ENCODE assay signal across 21 cellular contexts in the genomic region with DNA sequence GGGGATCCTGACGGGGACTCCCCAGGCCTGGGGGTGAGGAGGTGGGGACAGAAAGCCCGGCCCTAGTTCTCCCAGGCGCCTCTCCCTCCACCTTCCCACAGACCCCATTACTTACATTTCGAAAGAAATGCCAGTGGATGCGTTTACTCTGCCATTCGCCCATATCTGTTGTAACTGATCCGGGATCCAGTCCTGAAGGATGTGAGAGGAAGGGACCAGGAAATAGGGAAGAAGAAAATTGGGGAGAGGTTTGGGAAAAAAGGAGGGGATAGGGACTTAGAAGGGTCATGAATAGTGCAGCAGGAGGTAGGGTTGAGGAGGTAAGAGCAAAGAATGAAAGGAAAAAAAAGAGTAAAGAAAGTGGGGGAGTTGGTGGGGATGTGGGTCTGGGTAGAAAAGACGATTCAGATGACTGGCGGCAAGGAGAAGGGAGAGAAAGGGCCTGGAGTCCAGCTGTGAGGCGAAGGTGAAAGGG. TPM values are rescaled to one million over a fixed set of nuclear protein-coding genes. Genes with fewer than 3 reads are reported as not detected.
DNase-seq lines count a peak whose midpoint lies in the region; TF ChIP-seq lines count a peak whose summit lies in the region.
"Had no signal": no experiment of that assay in that cellular context is flagged by ENCODE, and none has a peak within 500 bp of the region (broad histone marks: within the 10 kb centered on the region; RNA-seq: fewer than 3 reads in every experiment).

No MANE protein-coding gene starts in this region.

- peak overlapping the region; percentile 67 for H3K27ac Mint-ChIP-seq in activated naive CD4-positive, alpha-beta T cell treated with anti-CD3 and anti-CD28 coated beads, Interleukin-2, amount 50 U/mL, for 24 hours
- H3K27ac Mint-ChIP-seq in endothelial cell (ENCODE audit: unreplicated experiment) = no peak overlapping the region
- H3K27ac Mint-ChIP-seq: activated T-helper 2 cell treated with anti-CD3 and anti-CD28 coated beads, Interferon-gamma antibody, Interleukin-2, Interleukin-4, amounts not matched to agents 10 μg/mL and 5 μg/mL and 100 μg/mL, durations not matched to agents 14 hours and 24 hours and 36 hours; HFFc6; stimulated activated effector memory CD8-positive, alpha-beta T cell treated with anti-CD3 and anti-CD28 coated beads, Interleukin-12 subunit alpha, Interleukin-12 subunit beta, amount 100 ng/mL, for 72 hours had no signal

- TF ChIP-seq POLR2A in suprapubic skin (IDR thresholded peaks at IDR 0.05) = no peak
- no peak for TF ChIP-seq POLR2A in vagina (IDR thresholded peaks at IDR 0.05)

- peaks cover 73% of the 10 kb centered on the region for H3K27me3 Mint-ChIP-seq in activated naive CD4-positive, alpha-beta T cell treated with anti-CD3 and anti-CD28 coated beads, Interleukin-2, amount 50 U/mL, for 24 hours
- peaks cover 58% of the 10 kb centered on the region for H3K27me3 Mint-ChIP-seq in endothelial cell (ENCODE audit: unreplicated experiment)

- no peaks in the 10 kb centered on the region for H3K36me3 ChIP-seq in MG63
- no peaks in the 10 kb centered on the region for H3K36me3 ChIP-seq in suprapubic skin
- H3K36me3 ChIP-seq in vagina = no peaks in the 10 kb centered on the region
- H3K36me3 ChIP-seq: lower lobe of right lung, ovary, thyroid gland had no signal

- H3K4me3 ChIP-seq in MG63 (peak overlapping the region; percentile 57), suprapubic skin (peak overlapping the region; percentile 48), vagina (no peak overlapping the region)
- H3K4me3 ChIP-seq: lower lobe of right lung, ovary, thyroid gland had no signal

- no peak for TF ChIP-seq EP300 in suprapubic skin (IDR thresholded peaks at IDR 0.05)

- H3K4me1 Mint-ChIP-seq in activated naive CD4-positive, alpha-beta T cell treated with anti-CD3 and anti-CD28 coated beads, Interleukin-2, amount 50 U/mL, for 24 hours = peaks cover 23% of the 10 kb centered on the region
- peaks cover 20% of the 10 kb centered on the region for H3K4me1 Mint-ChIP-seq in endothelial cell (ENCODE audit: unreplicated experiment)

- H3K9me3 Mint-ChIP-seq in activated naive CD4-positive, alpha-beta T cell treated with anti-CD3 and anti-CD28 coated beads, Interleukin-2, amount 50 U/mL, for 24 hours = peaks cover 8% of the 10 kb centered on the region
- H3K9me3 Mint-ChIP-seq in endothelial cell (ENCODE audit: unreplicated experiment) = no peaks in the 10 kb centered on the region
- H3K9me3 Mint-ChIP-seq: activated T-helper 2 cell treated with anti-CD3 and anti-CD28 coated beads, Interferon-gamma antibody, Interleukin-2, Interleukin-4, amounts not matched to agents 10 μg/mL and 5 μg/mL and 100 μg/mL, durations not matched to agents 14 hours and 24 hours and 36 hours; HFFc6; stimulated activated effector memory CD8-positive, alpha-beta T cell treated with anti-CD3 and anti-CD28 coated beads, Interleukin-12 subunit alpha, Interleukin-12 subunit beta, amount 100 ng/mL, for 72 hours had no signal

- intact Hi-C loops in vagina (cut with DNase I) = no loop called here

- H3K9me3 ChIP-seq in MG63 (no peaks in the 10 kb centered on the region), suprapubic skin (no peaks in the 10 kb centered on the region), vagina (no peaks in the 10 kb centered on the region)
- H3K9me3 ChIP-seq: lower lobe of right lung, ovary, thyroid gland had no signal

- H3K36me3 Mint-ChIP-seq in activated naive CD4-positive, alpha-beta T cell treated with anti-CD3 and anti-CD28 coated beads, Interleukin-2, amount 50 U/mL, for 24 hours = peaks cover 2% of the 10 kb centered on the region
- peaks cover 5% of the 10 kb centered on the region for H3K36me3 Mint-ChIP-seq in endothelial cell (ENCODE audit: low read depth, unreplicated experiment)

- DNase-seq in activated naive CD4-positive, alpha-beta T cell treated with anti-CD3 and anti-CD28 coated beads, Interleukin-2, amount 50 U/mL, for 16 hours = no peak
- DNase-seq in MG63 = no peak
- DNase-seq in endothelial cell (ENCODE audit: low spot score) = no peak
- no peak for DNase-seq in suprapubic skin (ENCODE audit: low spot score in 2 of 2)
- DNase-seq in vagina (ENCODE audit: extremely low spot score in 2 of 2) = no peak
- DNase-seq in NCI-H510A (lab: John Stamatoyannopoulos, UW) = no peak
- DNase-seq: activated CD4-positive, alpha-beta T cell treated with anti-CD3 and anti-CD28 coated beads, Interleukin-2, amount 50 U/mL, for 48 hours; Calu3; caudate nucleus; HFFc6; lower lobe of right lung; MV-4-11; NCI-H1694 treated with DMSO at 0.1 percent for 48 hours; NCI-H226; ovary; thyroid gland had no signal

- WGBS in suprapubic skin = 12% methylated on average over 10 of the region's 10 CpGs

- H3K4me3 Mint-ChIP-seq in activated naive CD4-positive, alpha-beta T cell treated with anti-CD3 and anti-CD28 coated beads, Interleukin-2, amount 50 U/mL, for 24 hours = no peak overlapping the region
- H3K4me3 Mint-ChIP-seq in endothelial cell (ENCODE audit: unreplicated experiment) = peak overlapping the region; percentile 63
- H3K4me3 Mint-ChIP-seq: HFFc6; stimulated activated effector memory CD8-positive, alpha-beta T cell treated with anti-CD3 and anti-CD28 coated beads, Interleukin-12 subunit alpha, Interleukin-12 subunit beta, amount 100 ng/mL, for 72 hours had no signal

- TF ChIP-seq CTCF in endothelial cell (IDR thresholded peaks at IDR 0.05; ENCODE audit: unreplicated experiment) (no peak), suprapubic skin (IDR thresholded peaks at IDR 0.05) (no peak), vagina (IDR thresholded peaks at IDR 0.05) (no peak)

- H3K27me3 ChIP-seq in MG63 (no peaks in the 10 kb centered on the region), suprapubic skin (peaks cover 99% of the 10 kb centered on the region), vagina (peaks cover 32% of the 10 kb centered on the region)

- H3K27ac ChIP-seq in suprapubic skin (peak overlapping the region; percentile 35), vagina (no peak overlapping the region)
- H3K27ac ChIP-seq: lower lobe of right lung, ovary, thyroid gland had no signal

- H3K4me1 ChIP-seq in suprapubic skin = peaks cover 53% of the 10 kb centered on the region
- peaks cover 13% of the 10 kb centered on the region for H3K4me1 ChIP-seq in vagina
- H3K4me1 ChIP-seq: lower lobe of right lung had no signal

RNA-seq across cellular contexts. Expression of a gene that starts 1.1 kb away (rescaled TPM):
- 1.5 and 1.9 TPM in 2 replicates for total RNA-seq in MG63 (2014; rRNA removed; shearing (Covaris generic); ENCODE audit: low replicate concordance)
- 1.3 TPM for total RNA-seq in endothelial cell (ENCODE audit: unreplicated experiment)
- total RNA-seq in suprapubic skin = 1 to 10 TPM; 3.7 to 6.8 (median 4.7) TPM
- total RNA-seq in vagina = not detected
- total RNA-seq: activated T-helper 2 cell treated with anti-CD3 and anti-CD28 coated beads, Interferon-gamma antibody, Interleukin-2, Interleukin-4, amounts not matched to agents 10 μg/mL and 5 μg/mL and 100 μg/mL, durations not matched to agents 14 hours and 24 hours and 36 hours; Calu3; esophagus mucosa; HFFc6; lower lobe of right lung; ovary; RPMI7951; thyroid gland had no signal

RNA-seq across cellular contexts. Expression of a gene that starts 17.1 kb away (rescaled TPM):
- 0.30 and 1.3 TPM in 2 replicates for total RNA-seq in MG63 (2014; rRNA removed; shearing (Covaris generic); ENCODE audit: low replicate concordance)
- 0.38 TPM for total RNA-seq in endothelial cell (ENCODE audit: unreplicated experiment)
- total RNA-seq in suprapubic skin = 1 to 10 TPM; 3.1 to 3.7 (median 3.5) TPM
- total RNA-seq in vagina = not detected
- total RNA-seq: activated T-helper 2 cell treated with anti-CD3 and anti-CD28 coated beads, Interferon-gamma antibody, Interleukin-2, Interleukin-4, amounts not matched to agents 10 μg/mL and 5 μg/mL and 100 μg/mL, durations not matched to agents 14 hours and 24 hours and 36 hours; Calu3; lower lobe of right lung; thyroid gland had no signal

RNA-seq across cellular contexts. Expression of a gene that starts 17.2 kb away (rescaled TPM):
- 1.7 and 5.1 TPM in 2 replicates for total RNA-seq in MG63 (2014; rRNA removed; shearing (Covaris generic); ENCODE audit: low replicate concordance)
- total RNA-seq in endothelial cell (ENCODE audit: unreplicated experiment) (0.38 TPM), suprapubic skin (10 to 100 TPM in 2 of 4 donors, 1 to 10 TPM in 2; 5.3 to 16.7 (median 10.2) TPM), vagina (not detected)
- total RNA-seq: activated T-helper 2 cell treated with anti-CD3 and anti-CD28 coated beads, Interferon-gamma antibody, Interleukin-2, Interleukin-4, amounts not matched to agents 10 μg/mL and 5 μg/mL and 100 μg/mL, durations not matched to agents 14 hours and 24 hours and 36 hours; Calu3; HFFc6; lower lobe of right lung; ovary; thyroid gland had no signal

RNA-seq across cellular contexts. Expression of a gene that starts 18.9 kb away (rescaled TPM):
- total RNA-seq in MG63 (2014; rRNA removed; shearing (Covaris generic); ENCODE audit: low replicate concordance) = 4.2 and 4.5 TPM in 2 replicates
- total RNA-seq in endothelial cell (ENCODE audit: unreplicated experiment) = 1.4 TPM
- total RNA-seq in suprapubic skin = 10 to 100 TPM in 2 of 4 donors, 1 to 10 TPM in 2; 1.4 to 15.7 (median 10.7) TPM
- total RNA-seq in vagina = not detected
- total RNA-seq: activated T-helper 2 cell treated with anti-CD3 and anti-CD28 coated beads, Interferon-gamma antibody, Interleukin-2, Interleukin-4, amounts not matched to agents 10 μg/mL and 5 μg/mL and 100 μg/mL, durations not matched to agents 14 hours and 24 hours and 36 hours; Calu3; esophagus mucosa; lower lobe of right lung; RPMI7951; thyroid gland had no signal

RNA-seq across cellular contexts. Expression of a gene that starts 29.1 kb away (rescaled TPM):
- 19.8 and 27.4 TPM in 2 replicates for total RNA-seq in MG63 (2014; rRNA removed; shearing (Covaris generic); ENCODE audit: low replicate concordance)
- total RNA-seq in endothelial cell (ENCODE audit: unreplicated experiment) = 1.9 TPM
- 10 to 100 TPM in 3 of 4 donors, 1 to 10 TPM in 1; 8.8 to 24.7 (median 13.3) TPM for total RNA-seq in suprapubic skin
- not detected for total RNA-seq in vagina
- total RNA-seq: activated T-helper 2 cell treated with anti-CD3 and anti-CD28 coated beads, Interferon-gamma antibody, Interleukin-2, Interleukin-4, amounts not matched to agents 10 μg/mL and 5 μg/mL and 100 μg/mL, durations not matched to agents 14 hours and 24 hours and 36 hours; lower lobe of right lung; thyroid gland had no signal

Comparison
In these comparisons a context has a peak if more than half of its experiments do, and no peak if none do; other contexts are left out.
1. H3K4me3 ChIP-seq: peak in MG63 (single experiment) and suprapubic skin (single experiment); none in vagina (0 of 2).